1 cellular context compared by ENCODE assay signal in the genomic region with DNA sequence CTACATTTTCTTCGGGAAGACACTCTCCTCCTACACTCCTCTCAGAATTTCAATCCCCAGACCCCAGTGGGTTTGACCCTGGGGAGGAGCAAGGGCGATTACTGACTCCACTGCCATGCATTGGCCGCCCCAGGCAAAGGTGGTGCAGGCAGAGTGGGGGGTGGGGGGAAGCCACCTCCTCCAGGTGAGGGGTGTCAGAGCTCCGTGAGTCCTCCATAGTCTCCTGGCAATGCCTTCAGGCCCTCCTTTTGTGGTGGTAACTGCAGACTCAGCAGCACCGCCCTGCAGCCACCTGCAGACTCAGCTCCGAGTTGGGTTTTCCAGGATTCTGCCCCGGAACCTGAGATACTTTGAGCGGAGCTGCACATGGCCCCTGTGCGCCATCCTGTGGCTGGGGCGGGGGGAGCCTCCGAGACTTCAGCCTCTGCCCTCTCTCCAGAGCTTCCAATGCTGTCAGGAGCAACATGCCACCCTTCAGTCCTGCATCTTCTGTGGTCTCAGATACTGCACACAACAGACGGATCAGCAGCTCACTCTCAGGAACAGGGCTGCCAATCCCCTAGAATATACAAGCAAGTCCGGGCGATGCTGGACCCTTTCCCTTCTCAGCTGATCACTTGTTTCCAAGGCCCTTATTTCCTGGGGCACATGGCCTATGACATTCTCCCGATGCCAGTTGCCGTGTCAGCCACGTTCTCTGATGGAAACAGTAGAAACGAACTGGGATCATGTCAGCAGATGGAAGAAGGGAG.
TF ChIP-seq lines count a peak whose summit lies in the region.

No MANE protein-coding gene starts in this region.

TF ChIP-seq in K562, 482 proteins besides CTCF, POLR2A, EP300 and RAD21:
- TF ChIP-seq JUNB (CRISPR knock-in tag; conservative IDR thresholded peaks at IDR 0.05) (no peak), ZNF12 (CRISPR knock-in tag; IDR thresholded peaks at IDR 0.05) (no peak), CXXC5 (CRISPR knock-in tag; IDR thresholded peaks at IDR 0.05) (no peak), KAT7 (CRISPR knock-in tag; IDR thresholded peaks at IDR 0.05; ENCODE audit: borderline replicate concordance) (no peak), ZNF217 (CRISPR knock-in tag; IDR thresholded peaks at IDR 0.05) (no peak), ZNF644 (tag; IDR thresholded peaks at IDR 0.05; ENCODE audit: low read depth) (no peak), ZNF778 (CRISPR knock-in tag; IDR thresholded peaks at IDR 0.05) (no peak), CREM (IDR thresholded peaks at IDR 0.05; ENCODE audit: low read depth) (no peak), POLR2AphosphoS2 (IDR thresholded peaks at IDR 0.05; ENCODE audit: low read length) (no peak)
